6 cellular contexts compared by ENCODE assay signal in the genomic region with DNA sequence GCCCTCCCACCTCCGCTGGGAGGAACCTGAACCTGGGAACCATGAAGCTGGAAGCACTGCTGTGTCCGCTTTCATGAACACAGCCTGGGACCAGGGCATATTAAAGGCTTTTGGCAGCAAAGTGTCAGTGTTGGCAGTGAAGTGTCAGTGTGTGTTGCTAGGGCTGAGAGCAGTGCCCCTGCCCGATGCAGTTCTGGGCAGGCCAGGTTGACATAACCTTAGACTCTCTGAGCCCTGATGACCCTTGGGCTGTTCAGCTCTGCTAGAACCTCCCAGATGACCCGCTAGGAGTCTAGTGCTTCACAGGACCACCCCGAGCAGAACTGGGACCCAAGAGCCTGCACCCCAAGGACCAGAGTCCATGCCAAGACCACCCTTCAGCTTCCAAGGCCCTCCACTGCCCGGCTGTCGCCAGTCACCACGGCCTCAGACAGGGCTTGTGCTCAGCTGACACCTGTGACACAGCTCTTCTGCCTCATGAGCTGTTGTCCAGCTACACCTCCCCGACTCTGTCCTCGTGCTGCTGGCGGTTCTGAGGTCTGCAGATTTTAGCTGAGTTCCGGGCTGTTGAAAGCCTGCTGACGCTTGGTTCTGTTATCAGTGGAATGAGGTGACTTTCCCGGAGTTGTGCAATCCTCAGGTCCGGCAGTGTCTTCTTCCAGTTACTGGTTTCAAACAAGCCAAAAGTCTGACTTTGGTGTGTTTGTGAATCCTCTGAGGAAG. TPM values are rescaled to one million over a fixed set of nuclear protein-coding genes. Genes with fewer than 3 reads are reported as not detected.
"Had no signal": no experiment of that assay in that cellular context is flagged by ENCODE, and none has a peak within 500 bp of the region (broad histone marks: within the 10 kb centered on the region; RNA-seq: fewer than 3 reads in every experiment).

No MANE protein-coding gene starts in this region.

RNA-seq across cellular contexts. Expression of a gene that starts 11.9 kb away (rescaled TPM):
- polyA plus RNA-seq: IgD-negative memory B cell had no signal

RNA-seq across cellular contexts. Expression of a gene that starts 35.5 kb away (rescaled TPM):
- total RNA-seq: HT-29, LHCN-M2, OCI-LY7, PC-3, SJSA1 had no signal
- polyA plus RNA-seq: IgD-negative memory B cell had no signal
